Comparison of ENCODE assay signal across 17 cellular contexts in the genomic region with DNA sequence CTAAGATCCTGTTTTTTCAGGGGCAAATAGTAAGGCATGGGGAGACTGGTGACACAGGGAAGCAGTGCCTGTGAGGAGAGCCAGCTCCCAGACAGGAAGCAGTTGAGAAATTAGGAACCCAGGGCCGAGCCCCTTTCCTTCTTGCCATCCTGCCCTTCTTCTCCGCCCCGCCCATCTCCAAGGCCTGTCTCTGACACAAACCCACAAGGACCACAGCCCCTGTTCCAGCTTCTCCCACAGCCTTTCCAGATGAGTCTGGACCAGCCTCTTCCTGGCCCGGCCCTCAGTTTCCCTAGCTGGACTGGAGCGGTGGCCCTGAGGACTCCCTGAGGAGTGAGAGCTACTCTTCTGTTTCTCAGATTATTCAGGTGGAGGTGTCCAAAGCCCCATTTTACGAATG. TPM values are rescaled to one million over a fixed set of nuclear protein-coding genes. Genes with fewer than 3 reads are reported as not detected.
"Had no signal": no experiment of that assay in that cellular context is flagged by ENCODE, and none has a peak within 500 bp of the region (broad histone marks: within the 10 kb centered on the region; RNA-seq: fewer than 3 reads in every experiment).

No MANE protein-coding gene starts in this region.

- H3K36me3 ChIP-seq: transverse colon had no signal

- H3K4me3 Mint-ChIP-seq: activated CD4-positive, alpha-beta memory T cell treated with anti-CD3 and anti-CD28 coated beads, Interleukin-2, amount 10 ng/mL, durations not matched to agents 7 days and 5 days; activated CD4-positive, alpha-beta T cell treated with anti-CD3 and anti-CD28 coated beads for 36 hours; activated CD8-positive, alpha-beta memory T cell treated with anti-CD3 and anti-CD28 coated beads, Interleukin-2, amount 10 ng/mL, durations not matched to agents 7 days and 5 days; brain; stimulated activated naive CD8-positive, alpha-beta T cell treated with anti-CD3 and anti-CD28 coated beads, Interleukin-15, Interleukin-2, amounts not matched to agents 100 ng/mL and 50 ng/mL, for 24 hours had no signal

- H3K9me3 ChIP-seq: left ventricle myocardium inferior, transverse colon had no signal

- H3K27ac ChIP-seq: dorsolateral prefrontal cortex, left ventricle myocardium inferior, transverse colon had no signal

- ATAC-seq: activated CD4-positive, alpha-beta T cell treated with anti-CD3 and anti-CD28 coated beads for 36 hours; activated CD8-positive, alpha-beta memory T cell treated with anti-CD3 and anti-CD28 coated beads, Interleukin-2, amount 10 ng/mL, durations not matched to agents 7 days and 5 days had no signal

- H3K4me3 ChIP-seq: dorsolateral prefrontal cortex, left ventricle myocardium inferior, transverse colon had no signal

- H3K9me3 Mint-ChIP-seq: activated CD4-positive, alpha-beta memory T cell treated with anti-CD3 and anti-CD28 coated beads, Interleukin-2, amount 10 ng/mL, durations not matched to agents 7 days and 5 days; stimulated activated naive CD8-positive, alpha-beta T cell treated with anti-CD3 and anti-CD28 coated beads, Interleukin-15, Interleukin-2, amounts not matched to agents 100 ng/mL and 50 ng/mL, for 24 hours had no signal

- H3K36me3 Mint-ChIP-seq: brain had no signal

- DNase-seq: activated CD4-positive, alpha-beta memory T cell treated with anti-CD3 and anti-CD28 coated beads, Interleukin-2, amount 10 ng/mL, durations not matched to agents 7 days and 5 days; activated CD4-positive, alpha-beta T cell treated with anti-CD3 and anti-CD28 coated beads for 36 hours; activated CD8-positive, alpha-beta memory T cell treated with anti-CD3 and anti-CD28 coated beads, Interleukin-2, amount 10 ng/mL, durations not matched to agents 7 days and 5 days; anterior cingulate cortex; caudate nucleus; dorsolateral prefrontal cortex; erythroblast; foreskin melanocyte; glutamatergic neuron; left ventricle myocardium inferior; mammary epithelial cell; midbrain; T-helper 2 cell; transverse colon had no signal

- H3K27me3 Mint-ChIP-seq: activated CD4-positive, alpha-beta memory T cell treated with anti-CD3 and anti-CD28 coated beads, Interleukin-2, amount 10 ng/mL, durations not matched to agents 7 days and 5 days; activated CD4-positive, alpha-beta T cell treated with anti-CD3 and anti-CD28 coated beads for 36 hours; activated CD8-positive, alpha-beta memory T cell treated with anti-CD3 and anti-CD28 coated beads, Interleukin-2, amount 10 ng/mL, durations not matched to agents 7 days and 5 days; stimulated activated naive CD8-positive, alpha-beta T cell treated with anti-CD3 and anti-CD28 coated beads, Interleukin-15, Interleukin-2, amounts not matched to agents 100 ng/mL and 50 ng/mL, for 24 hours had no signal

- H3K27me3 ChIP-seq: transverse colon had no signal

- H3K27ac Mint-ChIP-seq: activated CD4-positive, alpha-beta memory T cell treated with anti-CD3 and anti-CD28 coated beads, Interleukin-2, amount 10 ng/mL, durations not matched to agents 7 days and 5 days; activated CD4-positive, alpha-beta T cell treated with anti-CD3 and anti-CD28 coated beads for 36 hours; activated CD8-positive, alpha-beta memory T cell treated with anti-CD3 and anti-CD28 coated beads, Interleukin-2, amount 10 ng/mL, durations not matched to agents 7 days and 5 days; brain; progenitor cell of endocrine pancreas; stimulated activated naive CD8-positive, alpha-beta T cell treated with anti-CD3 and anti-CD28 coated beads, Interleukin-15, Interleukin-2, amounts not matched to agents 100 ng/mL and 50 ng/mL, for 24 hours had no signal

RNA-seq across cellular contexts. Expression of a gene that starts 15.9 kb away (rescaled TPM):
- total RNA-seq: left ventricle myocardium inferior, mammary epithelial cell had no signal
- polyA plus RNA-seq: mammary epithelial cell had no signal
